In genomic region chr2:218398437-218399390, GRCh38 we compare ENCODE assay signal across 1 cellular context.
TF ChIP-seq lines count a peak whose summit lies in the region.

No MANE protein-coding gene starts in this region.

TF ChIP-seq in HepG2, 621 proteins besides CTCF, POLR2A, EP300 and RAD21 (continued from another document):
- TF ChIP-seq TCF7L2 (IDR thresholded peaks at IDR 0.05; ENCODE audit: low read depth, low read length) (no peak), PRMT3 (CRISPR knock-in tag; IDR thresholded peaks at IDR 0.05; ENCODE audit: borderline replicate concordance, low read depth) (no peak), ZNF12 (CRISPR knock-in tag; IDR thresholded peaks at IDR 0.05) (no peak), RCOR2 (CRISPR knock-in tag; IDR thresholded peaks at IDR 0.05) (no peak), ZNF136 (CRISPR knock-in tag; IDR thresholded peaks at IDR 0.05; ENCODE audit: low read depth) (no peak), TOPORS (CRISPR knock-in tag; IDR thresholded peaks at IDR 0.05) (no peak), USF2 (IDR thresholded peaks at IDR 0.05; ENCODE audit: low read depth, low read length) (no peak), USF2 (CRISPR knock-in tag; IDR thresholded peaks at IDR 0.05; ENCODE audit: borderline replicate concordance) (no peak), EEA1 (CRISPR knock-in tag; IDR thresholded peaks at IDR 0.05; ENCODE audit: borderline replicate concordance) (no peak; the same call in 1 of the 2 replicates), CEBPB (IDR thresholded peaks at IDR 0.05; ENCODE audit: borderline replicate concordance, low read depth, low read length) (no peak), BATF2 (CRISPR knock-in tag; IDR thresholded peaks at IDR 0.05) (no peak; the same call in 1 of the 2 replicates), ZNF552 (CRISPR knock-in tag; IDR thresholded peaks at IDR 0.05; ENCODE audit: borderline replicate concordance) (no peak), ZNF44 (CRISPR knock-in tag; IDR thresholded peaks at IDR 0.05) (no peak), ZSCAN12 (CRISPR knock-in tag; IDR thresholded peaks at IDR 0.05) (peak; percentile 9; the same call in 1 of the 2 replicates), ZNF274 (CRISPR knock-in tag; IDR thresholded peaks at IDR 0.05) (no peak), ZNF563 (CRISPR knock-in tag; IDR thresholded peaks at IDR 0.05) (peak; percentile 41), FOXO1 (CRISPR knock-in tag; IDR thresholded peaks at IDR 0.05) (no peak), ZNF737 (CRISPR knock-in tag; IDR thresholded peaks at IDR 0.05; ENCODE audit: borderline replicate concordance) (no peak), SMYD3 (CRISPR knock-in tag; IDR thresholded peaks at IDR 0.05) (no peak; the same call in 1 of the 2 replicates), ZFP1 (CRISPR knock-in tag; IDR thresholded peaks at IDR 0.05) (no peak), GATAD2A (CRISPR knock-in tag; IDR thresholded peaks at IDR 0.05) (no peak), ZBTB1 (CRISPR knock-in tag; IDR thresholded peaks at IDR 0.05; ENCODE audit: borderline replicate concordance) (no peak), ATAD3A (CRISPR knock-in tag; IDR thresholded peaks at IDR 0.05) (no peak), MXI1 (IDR thresholded peaks at IDR 0.05; ENCODE audit: borderline replicate concordance, low read depth, low read length) (peak; percentile 32; the same call in 1 of the 3 replicates)
- TF ChIP-seq, protein P1, sequence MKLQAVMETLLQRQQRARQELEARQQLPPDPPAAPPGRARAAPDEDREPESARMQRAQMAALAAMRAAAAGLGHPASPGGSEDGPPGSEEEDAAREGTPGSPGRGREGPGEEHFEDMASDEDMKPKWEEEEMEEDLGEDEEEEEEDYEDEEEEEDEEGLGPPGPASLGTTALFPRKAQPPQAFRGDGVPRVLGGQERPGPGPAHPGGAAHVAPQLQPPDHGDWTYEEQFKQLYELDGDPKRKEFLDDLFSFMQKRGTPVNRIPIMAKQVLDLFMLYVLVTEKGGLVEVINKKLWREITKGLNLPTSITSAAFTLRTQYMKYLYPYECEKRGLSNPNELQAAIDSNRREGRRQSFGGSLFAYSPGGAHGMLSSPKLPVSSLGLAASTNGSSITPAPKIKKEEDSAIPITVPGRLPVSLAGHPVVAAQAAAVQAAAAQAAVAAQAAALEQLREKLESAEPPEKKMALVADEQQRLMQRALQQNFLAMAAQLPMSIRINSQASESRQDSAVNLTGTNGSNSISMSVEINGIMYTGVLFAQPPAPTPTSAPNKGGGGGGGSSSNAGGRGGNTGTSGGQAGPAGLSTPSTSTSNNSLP (IDR thresholded peaks at IDR 0.05; ENCODE audit: low read depth, low read length) = no peak
- TF ChIP-seq, protein P2, sequence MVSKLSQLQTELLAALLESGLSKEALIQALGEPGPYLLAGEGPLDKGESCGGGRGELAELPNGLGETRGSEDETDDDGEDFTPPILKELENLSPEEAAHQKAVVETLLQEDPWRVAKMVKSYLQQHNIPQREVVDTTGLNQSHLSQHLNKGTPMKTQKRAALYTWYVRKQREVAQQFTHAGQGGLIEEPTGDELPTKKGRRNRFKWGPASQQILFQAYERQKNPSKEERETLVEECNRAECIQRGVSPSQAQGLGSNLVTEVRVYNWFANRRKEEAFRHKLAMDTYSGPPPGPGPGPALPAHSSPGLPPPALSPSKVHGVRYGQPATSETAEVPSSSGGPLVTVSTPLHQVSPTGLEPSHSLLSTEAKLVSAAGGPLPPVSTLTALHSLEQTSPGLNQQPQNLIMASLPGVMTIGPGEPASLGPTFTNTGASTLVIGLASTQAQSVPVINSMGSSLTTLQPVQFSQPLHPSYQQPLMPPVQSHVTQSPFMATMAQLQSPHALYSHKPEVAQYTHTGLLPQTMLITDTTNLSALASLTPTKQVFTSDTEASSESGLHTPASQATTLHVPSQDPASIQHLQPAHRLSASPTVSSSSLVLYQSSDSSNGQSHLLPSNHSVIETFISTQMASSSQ (IDR thresholded peaks at IDR 0.05; ENCODE audit: low read depth) = no peak
- TF ChIP-seq, protein P2 (CRISPR knock-in tag; IDR thresholded peaks at IDR 0.05; ENCODE audit: borderline replicate concordance) = 0 out of 2 replicates have a peak, but pooled peaks have one; percentile 2
- TF ChIP-seq, protein P3, sequence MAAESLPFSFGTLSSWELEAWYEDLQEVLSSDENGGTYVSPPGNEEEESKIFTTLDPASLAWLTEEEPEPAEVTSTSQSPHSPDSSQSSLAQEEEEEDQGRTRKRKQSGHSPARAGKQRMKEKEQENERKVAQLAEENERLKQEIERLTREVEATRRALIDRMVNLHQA (CRISPR knock-in tag; IDR thresholded peaks at IDR 0.05) = peak; percentile 22; the same call in 1 of the 2 replicates
- TF ChIP-seq, protein P4, sequence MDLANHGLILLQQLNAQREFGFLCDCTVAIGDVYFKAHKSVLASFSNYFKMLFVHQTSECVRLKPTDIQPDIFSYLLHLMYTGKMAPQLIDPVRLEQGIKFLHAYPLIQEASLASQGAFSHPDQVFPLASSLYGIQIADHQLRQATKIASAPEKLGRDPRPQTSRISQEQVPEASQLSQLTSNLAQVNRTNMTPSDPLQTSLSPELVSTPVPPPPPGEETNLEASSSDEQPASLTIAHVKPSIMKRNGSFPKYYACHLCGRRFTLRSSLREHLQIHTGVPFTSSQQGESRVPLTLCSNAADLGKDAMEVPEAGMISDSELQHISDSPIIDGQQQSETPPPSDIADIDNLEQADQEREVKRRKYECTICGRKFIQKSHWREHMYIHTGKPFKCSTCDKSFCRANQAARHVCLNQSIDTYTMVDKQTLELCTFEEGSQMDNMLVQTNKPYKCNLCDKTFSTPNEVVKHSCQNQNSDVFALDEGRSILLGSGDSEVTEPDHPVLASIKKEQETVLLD (CRISPR knock-in tag; IDR thresholded peaks at IDR 0.05; ENCODE audit: low read depth) = peak; percentile 80
- TF ChIP-seq, protein P5, sequence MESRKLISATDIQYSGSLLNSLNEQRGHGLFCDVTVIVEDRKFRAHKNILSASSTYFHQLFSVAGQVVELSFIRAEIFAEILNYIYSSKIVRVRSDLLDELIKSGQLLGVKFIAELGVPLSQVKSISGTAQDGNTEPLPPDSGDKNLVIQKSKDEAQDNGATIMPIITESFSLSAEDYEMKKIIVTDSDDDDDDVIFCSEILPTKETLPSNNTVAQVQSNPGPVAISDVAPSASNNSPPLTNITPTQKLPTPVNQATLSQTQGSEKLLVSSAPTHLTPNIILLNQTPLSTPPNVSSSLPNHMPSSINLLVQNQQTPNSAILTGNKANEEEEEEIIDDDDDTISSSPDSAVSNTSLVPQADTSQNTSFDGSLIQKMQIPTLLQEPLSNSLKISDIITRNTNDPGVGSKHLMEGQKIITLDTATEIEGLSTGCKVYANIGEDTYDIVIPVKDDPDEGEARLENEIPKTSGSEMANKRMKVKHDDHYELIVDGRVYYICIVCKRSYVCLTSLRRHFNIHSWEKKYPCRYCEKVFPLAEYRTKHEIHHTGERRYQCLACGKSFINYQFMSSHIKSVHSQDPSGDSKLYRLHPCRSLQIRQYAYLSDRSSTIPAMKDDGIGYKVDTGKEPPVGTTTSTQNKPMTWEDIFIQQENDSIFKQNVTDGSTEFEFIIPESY (CRISPR knock-in tag; IDR thresholded peaks at IDR 0.05) = no peak
- TF ChIP-seq, protein P6, sequence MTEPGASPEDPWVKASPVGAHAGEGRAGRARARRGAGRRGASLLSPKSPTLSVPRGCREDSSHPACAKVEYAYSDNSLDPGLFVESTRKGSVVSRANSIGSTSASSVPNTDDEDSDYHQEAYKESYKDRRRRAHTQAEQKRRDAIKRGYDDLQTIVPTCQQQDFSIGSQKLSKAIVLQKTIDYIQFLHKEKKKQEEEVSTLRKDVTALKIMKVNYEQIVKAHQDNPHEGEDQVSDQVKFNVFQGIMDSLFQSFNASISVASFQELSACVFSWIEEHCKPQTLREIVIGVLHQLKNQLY (CRISPR knock-in tag; IDR thresholded peaks at IDR 0.05) = no peak
